In genomic region chr9:114384836-114385411, GRCh38 we compare ENCODE assay signal across 10 cellular contexts. TPM values are rescaled to one million over a fixed set of nuclear protein-coding genes. Genes with fewer than 3 reads are reported as not detected.
A peak's percentile ranks its signal among the peaks of the same experiment; 100 is the strongest.
DNase-seq lines count a peak whose midpoint lies in the region; ATAC-seq and TF ChIP-seq lines count a peak whose summit lies in the region.
"Had no signal": no experiment of that assay in that cellular context is flagged by ENCODE, and none has a peak within 500 bp of the region (broad histone marks: within the 10 kb centered on the region; RNA-seq: fewer than 3 reads in every experiment).

No MANE protein-coding gene starts in this region.

- H3K9ac ChIP-seq in adipocyte (ENCODE audit: low read length), result peak overlapping the region; percentile 94
- peak overlapping the region; percentile 26 for H3K9ac ChIP-seq in mucosa of stomach (ENCODE audit: low read length)

- TF ChIP-seq CTCF in vagina (IDR thresholded peaks at IDR 0.05), result no peak

- intact Hi-C loops in right cardiac atrium (cut with DNase I) (no loop called here), left ventricle myocardium superior (cut with micrococcal nuclease) (no loop called here), vagina (cut with DNase I) (no loop called here)

- H3K27ac ChIP-seq in right cardiac atrium (ENCODE audit: low read length), result peak overlapping the region; percentile 57
- H3K27ac ChIP-seq in vagina, result peak overlapping the region; percentile 87

- H3K4me3 ChIP-seq in right cardiac atrium (ENCODE audit: low read length), result no peak overlapping the region
- peak overlapping the region; percentile 93 for H3K4me3 ChIP-seq in adipocyte (ENCODE audit: low read length)
- H3K4me3 ChIP-seq in mucosa of stomach (ENCODE audit: low read length), result no peak overlapping the region
- H3K4me3 ChIP-seq in vagina, result peak overlapping the region in 1 of 2 donors; percentile 55

- H3K4me1 ChIP-seq in right cardiac atrium (ENCODE audit: control insufficient read depth, insufficient read depth, low read length) (peaks cover 15% of the 10 kb centered on the region), adipocyte (ENCODE audit: control insufficient read depth, insufficient read depth, low read length) (peaks cover 73% of the 10 kb centered on the region), mucosa of stomach (ENCODE audit: control insufficient read depth, insufficient read depth, low read length) (peaks cover 45% of the 10 kb centered on the region), vagina (peaks cover 75% of the 10 kb centered on the region)

- ATAC-seq in right cardiac atrium, result no peak
- no peak for ATAC-seq in left ventricle myocardium superior
- ATAC-seq in HG02973 (IDR thresholded peaks at IDR 0.05; ENCODE audit: unreplicated experiment), result no peak

- H3K36me3 ChIP-seq in adipocyte (ENCODE audit: control insufficient read depth, insufficient read depth, low read length, severe bottlenecking), result peaks cover 24% of the 10 kb centered on the region
- H3K36me3 ChIP-seq in mucosa of stomach (ENCODE audit: control insufficient read depth, insufficient read depth, low read length), result no peaks in the 10 kb centered on the region
- peaks cover 0 to 5% of the 10 kb centered on the region in 2 donors for H3K36me3 ChIP-seq in vagina

- no peak for DNase-seq in right cardiac atrium
- no peak for DNase-seq in left ventricle myocardium superior
- no peak for DNase-seq in adipocyte (ENCODE audit: low read depth)
- no peak for DNase-seq in vagina (ENCODE audit: extremely low spot score in 2 of 2)
- no peak for DNase-seq in hypothalamus (lab: John Stamatoyannopoulos, UW)
- DNase-seq in amygdala (lab: John Stamatoyannopoulos, UW), result no peak
- DNase-seq: COR-L47, RPMI8226 had no signal

- no peaks in the 10 kb centered on the region for H3K9me3 ChIP-seq in right cardiac atrium (ENCODE audit: control insufficient read depth, low read length)
- no peaks in the 10 kb centered on the region for H3K9me3 ChIP-seq in adipocyte (ENCODE audit: control insufficient read depth, low read length)
- H3K9me3 ChIP-seq in mucosa of stomach (ENCODE audit: control insufficient read depth, low read length), result no peaks in the 10 kb centered on the region
- no peaks in the 10 kb centered on the region for H3K9me3 ChIP-seq in vagina

- H3K27me3 ChIP-seq in right cardiac atrium (ENCODE audit: control insufficient read depth, insufficient read depth), result no peaks in the 10 kb centered on the region
- H3K27me3 ChIP-seq in adipocyte (replicated peaks; ENCODE audit: control insufficient read depth, insufficient read depth, low read length), result no peaks in the 10 kb centered on the region
- no peaks in the 10 kb centered on the region for H3K27me3 ChIP-seq in mucosa of stomach (ENCODE audit: control insufficient read depth, insufficient read depth, low read length)
- H3K27me3 ChIP-seq in vagina, result no peaks in the 10 kb centered on the region

- whole genome bisulfite sequencing in right cardiac atrium, result 86% methylated on average over 7 of the region's 7 CpGs

- no peak for TF ChIP-seq POLR2A in vagina (IDR thresholded peaks at IDR 0.05)

RNA-seq across cellular contexts. Expression of gene AKNA, which starts 2.9 kb away (rescaled TPM):
- total RNA-seq in right cardiac atrium (10 to 100 TPM in 1 of 4 donors, 1 to 10 TPM in 3; 8.8 to 10.3 (median 8.9) TPM), left ventricle myocardium superior (5.1 TPM), vagina (55.0 TPM)
- 8.4 TPM for polyA plus RNA-seq in right cardiac atrium

RNA-seq across cellular contexts. Expression of gene ORM2, which starts 55.3 kb away (rescaled TPM):
- not detected for total RNA-seq in right cardiac atrium
- 0.27 TPM for polyA plus RNA-seq in right cardiac atrium
- not detected for total RNA-seq in left ventricle myocardium superior
- not detected for total RNA-seq in vagina
